3 cellular contexts compared by ENCODE assay signal in the genomic region with DNA sequence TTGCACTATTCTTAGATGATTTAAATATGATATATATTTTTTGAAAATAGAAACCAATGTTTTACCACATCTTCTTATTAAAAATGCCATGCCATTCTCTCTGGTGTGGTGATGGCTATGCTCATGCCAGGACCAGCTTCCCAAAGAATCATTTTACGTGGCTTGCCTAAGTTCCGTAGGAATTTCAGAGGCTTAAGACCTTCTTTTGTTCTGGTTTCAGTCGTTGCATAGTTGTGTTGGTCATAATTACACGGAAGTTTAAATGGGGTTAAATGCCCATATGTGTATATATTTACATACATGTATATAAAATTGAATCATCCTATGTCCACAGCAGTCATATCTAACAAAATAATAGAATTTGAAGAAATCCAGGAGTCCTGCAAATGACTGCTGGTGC.
"Had no signal": no experiment of that assay in that cellular context is flagged by ENCODE, and none has a peak within 500 bp of the region (broad histone marks: within the 10 kb centered on the region; RNA-seq: fewer than 3 reads in every experiment).

No MANE protein-coding gene starts in this region.

- ATAC-seq: GM12878 had no signal

- H3K4me3 ChIP-seq: GM12878 had no signal

- DNase-seq: GDM1, GF-D8 had no signal
